1 cellular context compared by ENCODE assay signal in genomic region chr10:110858297-110858934, GRCh38.
TF ChIP-seq lines count a peak whose summit lies in the region.

No MANE protein-coding gene starts in this region.

TF ChIP-seq in K562, 482 proteins besides CTCF, POLR2A, EP300 and RAD21 (continued from another document and continues in another):
- no peak for TF ChIP-seq ZNF507 (tag; conservative IDR thresholded peaks at IDR 0.05)
- no peak for TF ChIP-seq ZNF76 (CRISPR knock-in tag; IDR thresholded peaks at IDR 0.05; ENCODE audit: borderline replicate concordance)
- TF ChIP-seq RHOXF2B (CRISPR knock-in tag; conservative IDR thresholded peaks at IDR 0.05), result no peak
- no peak for TF ChIP-seq ETV5 (CRISPR knock-in tag; IDR thresholded peaks at IDR 0.05; ENCODE audit: low read depth)
- TF ChIP-seq PPARD (CRISPR knock-in tag; IDR thresholded peaks at IDR 0.05), result no peak
- no peak for TF ChIP-seq ZNF592 (IDR thresholded peaks at IDR 0.05)
- no peak for TF ChIP-seq NFYB (IDR thresholded peaks at IDR 0.05; ENCODE audit: extremely low read depth, insufficient read length)
- no peak; the same call in 1 of the 2 replicates for TF ChIP-seq BHLHE40 (IDR thresholded peaks at IDR 0.05; ENCODE audit: low read length)
- TF ChIP-seq JUND (IDR thresholded peaks at IDR 0.05; ENCODE audit: borderline replicate concordance, low read depth, low read length), result 0 out of 2 replicates have a peak, but pooled peaks have one; percentile 8
- no peak for TF ChIP-seq JUND (tag; IDR thresholded peaks at IDR 0.05; ENCODE audit: borderline replicate concordance, low read depth, low read length)
- TF ChIP-seq E2F1 (CRISPR knock-in tag; IDR thresholded peaks at IDR 0.05), result no peak
- no peak for TF ChIP-seq PURB (CRISPR knock-in tag; IDR thresholded peaks at IDR 0.05; ENCODE audit: low read depth)
- no peak for TF ChIP-seq POLR2G (IDR thresholded peaks at IDR 0.05; ENCODE audit: low read depth, low read length)
- no peak for TF ChIP-seq REST (CRISPR knock-in tag; IDR thresholded peaks at IDR 0.05; ENCODE audit: low read depth)
- TF ChIP-seq FOXO4 (CRISPR knock-in tag; IDR thresholded peaks at IDR 0.05), result no peak
- TF ChIP-seq CEBPZ (IDR thresholded peaks at IDR 0.05; ENCODE audit: borderline replicate concordance, low read depth, low read length), result no peak
- no peak for TF ChIP-seq CGGBP1 (CRISPR knock-in tag; IDR thresholded peaks at IDR 0.05)
- TF ChIP-seq MEF2D (tag; conservative IDR thresholded peaks at IDR 0.05; ENCODE audit: low read depth), result no peak; the same call in 1 of the 2 replicates
- TF ChIP-seq ZBTB7A (IDR thresholded peaks at IDR 0.05; ENCODE audit: borderline replicate concordance, control insufficient read depth, low read depth, low read length), result no peak
- no peak for TF ChIP-seq NKRF (IDR thresholded peaks at IDR 0.05; ENCODE audit: borderline replicate concordance)
- TF ChIP-seq WHSC1 (IDR thresholded peaks at IDR 0.05; ENCODE audit: low read length), result no peak
- no peak for TF ChIP-seq CBFB (CRISPR knock-in tag; IDR thresholded peaks at IDR 0.05)
- no peak for TF ChIP-seq SUPT5H (IDR thresholded peaks at IDR 0.05)
- no peak for TF ChIP-seq CHCHD3 (CRISPR knock-in tag; IDR thresholded peaks at IDR 0.05)
- TF ChIP-seq KAT8 (IDR thresholded peaks at IDR 0.05; ENCODE audit: low read depth), result no peak
- TF ChIP-seq PCBP2 (IDR thresholded peaks at IDR 0.05; ENCODE audit: low read depth, low read length, poor library complexity, severe bottlenecking), result no peak
- TF ChIP-seq ZNF384 (IDR thresholded peaks at IDR 0.05; ENCODE audit: low read depth, low read length), result peak; percentile 70
- TF ChIP-seq ATF6 (CRISPR knock-in tag; IDR thresholded peaks at IDR 0.05), result no peak
- TF ChIP-seq MYNN (IDR thresholded peaks at IDR 0.05), result peak; percentile 64; the same call in 1 of the 2 replicates
- TF ChIP-seq MYNN (CRISPR knock-in tag; IDR thresholded peaks at IDR 0.05), result no peak
- TF ChIP-seq NFIX (CRISPR knock-in tag; IDR thresholded peaks at IDR 0.05; ENCODE audit: low read depth), result no peak
